Comparison of ENCODE assay signal across 7 cellular contexts in the genomic region with DNA sequence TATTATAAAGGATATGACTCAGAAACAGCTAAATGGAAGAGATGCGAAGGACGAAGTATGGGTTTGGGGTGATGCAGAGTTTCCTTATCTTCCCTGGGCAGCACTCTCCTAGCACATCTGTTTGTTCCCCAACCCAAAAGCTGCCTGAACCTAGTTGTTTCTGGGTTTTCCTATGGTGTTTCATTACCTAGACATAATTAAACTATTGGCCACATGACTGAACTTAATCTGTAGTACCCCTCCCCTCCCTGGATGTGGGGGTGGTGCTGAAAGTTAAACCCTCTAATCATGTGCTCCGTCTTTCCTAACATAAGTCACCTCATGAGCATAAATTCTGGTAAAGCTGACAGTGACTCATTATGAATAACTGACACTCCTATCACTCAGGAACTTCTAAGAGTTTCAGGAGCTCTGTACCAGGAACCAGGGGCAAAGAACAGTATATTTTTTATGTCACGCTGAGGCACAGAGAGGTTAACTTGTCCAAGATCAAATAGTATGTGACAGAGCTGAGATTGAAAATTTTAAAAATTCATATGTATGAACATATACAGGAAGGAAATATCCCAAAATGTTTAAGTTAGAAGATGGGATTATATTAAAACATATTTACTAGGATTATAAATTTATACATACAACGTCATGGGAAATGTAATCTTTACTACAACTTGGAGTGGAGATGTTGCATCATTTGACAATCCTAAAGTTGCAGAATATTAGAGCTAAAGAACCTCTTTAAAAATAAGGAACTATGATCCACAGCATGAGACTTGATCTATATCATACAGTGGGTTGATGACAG. TPM values are rescaled to one million over a fixed set of nuclear protein-coding genes. Genes with fewer than 3 reads are reported as not detected.
A peak's percentile ranks its signal among the peaks of the same experiment; 100 is the strongest.
DNase-seq lines count a peak whose midpoint lies in the region; ATAC-seq lines count a peak whose summit lies in the region.

No MANE protein-coding gene starts in this region.

- DNase-seq in HT1080 (ENCODE audit: low read depth) (peak; percentile 94), T1000 (lab: John Stamatoyannopoulos, UW) (peak; percentile 4), fibroblast of gingiva (ENCODE audit: low read depth) (peak; percentile 33)
- peak; percentile 35 to 71 for DNase-seq in stimulated activated CD4-positive, alpha-beta T cell treated with anti-CD3 and anti-CD28 coated beads, Interleukin-4, amount 100 ng/mL, for 48 hours (ENCODE audit: low read depth in 2 of 2)

- ATAC-seq in HG03457 (IDR thresholded peaks at IDR 0.05; ENCODE audit: unreplicated experiment) (no peak), HG02852 (IDR thresholded peaks at IDR 0.05; ENCODE audit: unreplicated experiment) (no peak), HG03025 (IDR thresholded peaks at IDR 0.05; ENCODE audit: low FRiP score, unreplicated experiment) (no peak)

RNA-seq across cellular contexts. Expression of a gene that starts 4.8 kb away (rescaled TPM):
- total RNA-seq in HT1080 (2014; rRNA removed; shearing (Covaris generic)) = 14.3 and 15.2 TPM in 2 replicates
- 7.4 and 7.5 TPM in 2 replicates for polyA plus RNA-seq in HT1080 (2015; cell fraction: cytosol; rRNA removed)
- 27.7 and 27.9 TPM in 2 replicates for polyA plus RNA-seq in HT1080 (2015; cell fraction: nucleus; rRNA removed)

Comparison
In these comparisons a context has a peak if more than half of its experiments do, and no peak if none do; other contexts are left out.
1. DNase-seq: peak in every context shown above with its lines; median percentile 94 in HT1080; 53 in stimulated activated CD4-positive, alpha-beta T cell treated with anti-CD3 and anti-CD28 coated beads, Interleukin-4, amount 100 ng/mL, for 48 hours; 33 in fibroblast of gingiva; 4 in T1000.